Comparison of ENCODE assay signal across 9 cellular contexts in genomic region chr5:54457094-54457531, GRCh38. TPM values are rescaled to one million over a fixed set of nuclear protein-coding genes. Genes with fewer than 3 reads are reported as not detected.
A peak's percentile ranks its signal among the peaks of the same experiment; 100 is the strongest.
DNase-seq lines count a peak whose midpoint lies in the region; ATAC-seq and TF ChIP-seq lines count a peak whose summit lies in the region.
"Had no signal": no experiment of that assay in that cellular context is flagged by ENCODE, and none has a peak within 500 bp of the region (broad histone marks: within the 10 kb centered on the region; RNA-seq: fewer than 3 reads in every experiment).

No MANE protein-coding gene starts in this region.

- H3K4me1 Mint-ChIP-seq in naive thymus-derived CD4-positive, alpha-beta T cell, result no peaks in the 10 kb centered on the region

- CTCF ChIA-PET in naive thymus-derived CD4-positive, alpha-beta T cell (lab: Charles Lee), result no interaction called here

- POLR2A ChIA-PET in naive thymus-derived CD4-positive, alpha-beta T cell (lab: Charles Lee), result interaction anchor here (0.9 to 1.6 kb wide), 2 partner anchors 18 to 213 kb away, joined by 3 to 4 read pairs; no protein-coding TSS in a partner anchor

- no peaks in the 10 kb centered on the region for H3K27me3 ChIP-seq in naive thymus-derived CD4-positive, alpha-beta T cell (ENCODE audit: control insufficient read depth in 2 of 2, insufficient read depth in 2 of 2, low read length in 2 of 2)

- H3K36me3 Mint-ChIP-seq in naive thymus-derived CD4-positive, alpha-beta T cell, result peaks cover 0 to 10% (median 3%) of the 10 kb centered on the region in 5 donors

- ATAC-seq in left cardiac atrium (peak; percentile 64 to 78), GM21786 (IDR thresholded peaks at IDR 0.05; ENCODE audit: unreplicated experiment) (no peak), HG03442 (IDR thresholded peaks at IDR 0.05; ENCODE audit: unreplicated experiment) (no peak)
- ATAC-seq in naive thymus-derived CD4-positive, alpha-beta T cell, result no peak

- TF ChIP-seq CTCF in VCaP (conservative IDR thresholded peaks at IDR 0.05), result no peak

- no peak overlapping the region for H3K4me3 ChIP-seq in naive thymus-derived CD4-positive, alpha-beta T cell (ENCODE audit: low read length)

- no peaks in the 10 kb centered on the region for H3K36me3 ChIP-seq in naive thymus-derived CD4-positive, alpha-beta T cell (ENCODE audit: control insufficient read depth in 2 of 3, insufficient read depth in 3 of 3, low read length in 3 of 3)

- no peak overlapping the region for H3K4me3 Mint-ChIP-seq in naive thymus-derived CD4-positive, alpha-beta T cell

- H3K27ac Mint-ChIP-seq in naive thymus-derived CD4-positive, alpha-beta T cell, result no peak overlapping the region

- no peaks in the 10 kb centered on the region for H3K9me3 ChIP-seq in naive thymus-derived CD4-positive, alpha-beta T cell (ENCODE audit: control insufficient read depth in 2 of 3, low read length in 3 of 3)

- H3K27ac ChIP-seq in VCaP, result peak overlapping the region; percentile 24
- H3K27ac ChIP-seq in naive thymus-derived CD4-positive, alpha-beta T cell (ENCODE audit: low read depth, low read length), result no peak overlapping the region

- peaks cover 0 to 25% (median 10%) of the 10 kb centered on the region in 11 donors for H3K9me3 Mint-ChIP-seq in naive thymus-derived CD4-positive, alpha-beta T cell

- intact Hi-C loops in left cardiac atrium (cut with DNase I), result no loop called here
- intact Hi-C loops in naive thymus-derived CD4-positive, alpha-beta T cell (cut with micrococcal nuclease), result no loop called here

- peaks cover 3 to 35% (median 19%) of the 10 kb centered on the region in 5 donors for H3K27me3 Mint-ChIP-seq in naive thymus-derived CD4-positive, alpha-beta T cell

- DNase-seq in ELR (ENCODE audit: low read depth) (peak; percentile 15), left cardiac atrium (no peak), retina (peak; percentile 10)
- DNase-seq in naive thymus-derived CD4-positive, alpha-beta T cell, result no peak
- DNase-seq in central memory CD4-positive, alpha-beta T cell, result no peak
- DNase-seq: T-helper 9 cell had no signal

- H3K4me1 ChIP-seq in naive thymus-derived CD4-positive, alpha-beta T cell (ENCODE audit: control insufficient read depth in 2 of 2, insufficient read depth in 2 of 2, low read length in 2 of 2), result no peaks in the 10 kb centered on the region

RNA-seq across cellular contexts. Expression of gene HSPB3, which starts 1.6 kb away (rescaled TPM):
- 100 to 1,000 TPM; 218 to 309 TPM for total RNA-seq in left cardiac atrium
- total RNA-seq in naive thymus-derived CD4-positive, alpha-beta T cell, result not detected
- not detected for polyA plus RNA-seq in naive thymus-derived CD4-positive, alpha-beta T cell

Comparison
In these comparisons a context has a peak if more than half of its experiments do, and no peak if none do; other contexts are left out.
1. DNase-seq: peak in ELR (single experiment) and retina (single experiment); none in left cardiac atrium (single experiment), naive thymus-derived CD4-positive, alpha-beta T cell (0 of 9) and central memory CD4-positive, alpha-beta T cell (single experiment).
2. ATAC-seq: peak in left cardiac atrium (2 of 2); none in GM21786 (single experiment), naive thymus-derived CD4-positive, alpha-beta T cell (single experiment) and HG03442 (single experiment).
3. RNA of gene HSPB3, which starts 1.6 kb away (total RNA-seq): 218 to 309 TPM in left cardiac atrium; not detected in naive thymus-derived CD4-positive, alpha-beta T cell; every median in the first group is over 100 times any median in the second.